In the genomic region with DNA sequence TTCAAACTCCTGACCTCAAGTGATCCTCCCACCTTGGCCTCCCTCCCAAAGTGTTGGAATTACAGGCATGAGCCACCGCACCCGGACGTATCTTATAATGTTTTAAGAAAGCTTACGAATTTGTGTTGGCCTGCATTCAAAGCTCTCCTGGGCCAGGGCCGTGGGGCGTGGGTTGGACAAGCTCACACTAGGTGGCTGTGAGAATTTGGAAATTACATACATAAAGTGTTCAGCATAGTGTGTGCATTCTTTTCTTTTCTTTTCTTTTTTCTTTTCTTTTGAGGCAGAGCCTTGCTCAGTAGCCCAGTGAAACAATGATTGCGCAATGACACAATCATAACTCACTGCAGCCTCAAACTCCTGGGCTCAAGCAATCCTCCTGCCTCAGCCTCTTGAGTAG, we compare ENCODE assay signal across 13 cellular contexts. TPM values are rescaled to one million over a fixed set of nuclear protein-coding genes. Genes with fewer than 3 reads are reported as not detected.
DNase-seq lines count a peak whose midpoint lies in the region; ATAC-seq and TF ChIP-seq lines count a peak whose summit lies in the region.
"Had no signal": no experiment of that assay in that cellular context is flagged by ENCODE, and none has a peak within 500 bp of the region (broad histone marks: within the 10 kb centered on the region; RNA-seq: fewer than 3 reads in every experiment).

No MANE protein-coding gene starts in this region.

- intact Hi-C loops in natural killer cell (cut with micrococcal nuclease) (no loop called here), breast epithelium (cut with DNase I; ENCODE audit: low total_unique reads) (no loop called here)

- H3K27me3 Mint-ChIP-seq in natural killer cell treated with Interleukin-12 subunit alpha and Interleukin-12 subunit beta and Interleukin-15 and Interleukin-18, amount 100 ng/mL, for 72 hours = no peaks in the 10 kb centered on the region
- H3K27me3 Mint-ChIP-seq in natural killer cell (ENCODE audit: low read depth in 2 of 2) = no peaks in the 10 kb centered on the region
- H3K27me3 Mint-ChIP-seq: B cell had no signal

- no peak for TF ChIP-seq CTCF in natural killer cell (IDR thresholded peaks at IDR 0.05)
- no peak for TF ChIP-seq CTCF in breast epithelium (IDR thresholded peaks at IDR 0.05)

- H3K36me3 ChIP-seq in breast epithelium = no peaks in the 10 kb centered on the region
- H3K36me3 ChIP-seq: HAP-1 had no signal

- no peaks in the 10 kb centered on the region for H3K27me3 ChIP-seq in breast epithelium

- DNase-seq in natural killer cell treated with Interleukin-12 subunit alpha and Interleukin-12 subunit beta and Interleukin-15 and Interleukin-18, amount 100 ng/mL, for 72 hours (ENCODE audit: low spot score) = no peak
- DNase-seq in natural killer cell = no peak
- peak in 1 of 2 donors; percentile 77 for DNase-seq in breast epithelium (ENCODE audit: low spot score in 2 of 2)
- peak; percentile 61 for DNase-seq in kidney tubule cell (ENCODE audit: low spot score)
- no peak for DNase-seq in SKM-1 treated with dmso at 0.1 percent for 144 hours (lab: John Stamatoyannopoulos, UW; ENCODE audit: unreplicated experiment)
- no peak for DNase-seq in cerebellar nuclear complex (lab: John Stamatoyannopoulos, UW)
- DNase-seq in COLO829 (ENCODE audit: low spot score) = no peak
- DNase-seq: activated naive CD4-positive, alpha-beta T cell treated with Interleukin-2 at 50 U/mL for 16 hours; NCI-H510A treated with DMSO at 0.1 percent for 48 hours; stimulated activated CD4-positive, alpha-beta T cell treated with anti-CD3 and anti-CD28 coated beads, Interleukin-4, amount 100 ng/mL, for 24 hours had no signal

- no peaks in the 10 kb centered on the region for H3K36me3 Mint-ChIP-seq in natural killer cell treated with Interleukin-12 subunit alpha and Interleukin-12 subunit beta and Interleukin-15 and Interleukin-18, amount 100 ng/mL, for 72 hours
- no peaks in the 10 kb centered on the region for H3K36me3 Mint-ChIP-seq in natural killer cell

- no peak for TF ChIP-seq POLR2A in breast epithelium (IDR thresholded peaks at IDR 0.05)

- no peak overlapping the region for H3K4me3 ChIP-seq in breast epithelium
- H3K4me3 ChIP-seq: HAP-1 had no signal

- peaks cover 5 to 12% of the 10 kb centered on the region in 2 donors for H3K4me1 ChIP-seq in breast epithelium

- peaks cover 27 to 31% of the 10 kb centered on the region in 2 donors for H3K4me1 Mint-ChIP-seq in natural killer cell treated with Interleukin-12 subunit alpha and Interleukin-12 subunit beta and Interleukin-15 and Interleukin-18, amount 100 ng/mL, for 72 hours (ENCODE audit: low read depth in 2 of 2)
- H3K4me1 Mint-ChIP-seq in natural killer cell = peaks cover 18 to 35% of the 10 kb centered on the region in 2 donors

- no peak overlapping the region for H3K27ac Mint-ChIP-seq in natural killer cell treated with Interleukin-12 subunit alpha and Interleukin-12 subunit beta and Interleukin-15 and Interleukin-18, amount 100 ng/mL, for 72 hours
- H3K27ac Mint-ChIP-seq in natural killer cell = no peak overlapping the region
- H3K27ac Mint-ChIP-seq: B cell had no signal

- no peaks in the 10 kb centered on the region for H3K9me3 Mint-ChIP-seq in natural killer cell treated with Interleukin-12 subunit alpha and Interleukin-12 subunit beta and Interleukin-15 and Interleukin-18, amount 100 ng/mL, for 72 hours
- H3K9me3 Mint-ChIP-seq in natural killer cell = no peaks in the 10 kb centered on the region

- no peaks in the 10 kb centered on the region for H3K9me3 ChIP-seq in breast epithelium
- H3K9me3 ChIP-seq: HAP-1 had no signal

- H3K27ac ChIP-seq in breast epithelium = peak overlapping the region; percentile 97 to 99

- no peak for ATAC-seq in natural killer cell treated with Interleukin-12 subunit alpha and Interleukin-12 subunit beta and Interleukin-15 and Interleukin-18, amount 100 ng/mL, for 72 hours
- ATAC-seq in natural killer cell (no peak), GM21360 (IDR thresholded peaks at IDR 0.05; ENCODE audit: unreplicated experiment) (no peak)

- peak overlapping the region; percentile 44 for H3K4me3 Mint-ChIP-seq in natural killer cell treated with Interleukin-12 subunit alpha and Interleukin-12 subunit beta and Interleukin-15 and Interleukin-18, amount 100 ng/mL, for 72 hours
- no peak overlapping the region for H3K4me3 Mint-ChIP-seq in natural killer cell
- H3K4me3 Mint-ChIP-seq: B cell had no signal

RNA-seq across cellular contexts. Expression of gene ZSWIM4, which starts 2.6 kb away (rescaled TPM):
- 1 to 10 TPM; 8.3 to 9.7 TPM for total RNA-seq in natural killer cell treated with Interleukin-12 subunit alpha and Interleukin-12 subunit beta and Interleukin-15 and Interleukin-18, amount 100 ng/mL, for 72 hours
- 1 to 10 TPM; 5.8 to 5.9 (median 5.9) TPM for total RNA-seq in natural killer cell
- 1 to 10 TPM; 1.1 to 8.5 (median 6.9) TPM for total RNA-seq in breast epithelium

RNA-seq across cellular contexts. Expression of gene C19orf53, which starts 23.6 kb away (rescaled TPM):
- 10 to 100 TPM; 53.0 to 83.6 TPM for total RNA-seq in natural killer cell treated with Interleukin-12 subunit alpha and Interleukin-12 subunit beta and Interleukin-15 and Interleukin-18, amount 100 ng/mL, for 72 hours
- 10 to 100 TPM; 52.2 to 56.6 (median 54.7) TPM for total RNA-seq in natural killer cell
- 100 to 1,000 TPM; 134 to 175 (median 137) TPM for total RNA-seq in breast epithelium

RNA-seq across cellular contexts. Expression of gene MRI1, which starts 33.5 kb away (rescaled TPM):
- 10 to 100 TPM; 29.1 to 70.0 TPM for total RNA-seq in natural killer cell treated with Interleukin-12 subunit alpha and Interleukin-12 subunit beta and Interleukin-15 and Interleukin-18, amount 100 ng/mL, for 72 hours
- total RNA-seq in natural killer cell = 10 to 100 TPM; 25.7 to 35.4 (median 26.7) TPM
- 10 to 100 TPM; 45.9 to 72.4 (median 71.4) TPM for total RNA-seq in breast epithelium
